Comparison of ENCODE assay signal across 15 cellular contexts in the genomic region with DNA sequence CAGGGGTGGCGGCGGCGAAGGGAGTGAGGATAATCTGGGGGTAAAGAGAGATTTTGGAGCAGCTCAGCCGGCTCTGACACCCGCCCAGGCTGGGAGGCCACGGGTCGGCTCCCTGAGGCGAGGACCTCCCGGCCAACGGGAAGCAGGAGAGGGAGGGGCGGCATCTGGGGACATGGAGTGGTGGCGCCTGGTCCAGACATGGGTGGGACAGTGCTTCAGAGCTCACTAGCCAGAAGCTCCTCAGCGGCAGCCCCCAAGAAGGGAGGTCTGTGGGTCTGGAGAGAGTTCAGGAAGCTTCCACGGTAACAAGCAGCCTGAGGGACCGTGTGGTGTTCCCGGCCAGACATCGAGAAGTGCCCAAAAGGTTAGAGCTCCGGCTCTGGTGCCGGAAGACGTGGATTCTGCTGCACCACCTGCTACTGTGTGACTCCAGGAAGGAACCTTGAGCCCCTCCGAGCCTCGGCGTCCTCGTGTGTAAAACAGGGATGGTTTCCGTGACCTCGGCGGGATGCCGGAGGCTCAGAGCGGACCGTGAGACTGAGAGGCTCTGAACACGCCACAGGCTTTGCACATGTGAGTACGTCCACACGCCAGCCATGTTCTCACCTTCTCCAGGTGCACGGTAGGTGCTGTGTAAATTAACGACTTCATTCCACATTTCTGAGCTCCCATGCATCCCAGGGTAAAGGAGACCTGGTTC. TPM values are rescaled to one million over a fixed set of nuclear protein-coding genes. Genes with fewer than 3 reads are reported as not detected.
A peak's percentile ranks its signal among the peaks of the same experiment; 100 is the strongest.
DNase-seq lines count a peak whose midpoint lies in the region; ATAC-seq, FAIRE-seq and TF ChIP-seq lines count a peak whose summit lies in the region.
"Had no signal": no experiment of that assay in that cellular context is flagged by ENCODE, and none has a peak within 500 bp of the region (broad histone marks: within the 10 kb centered on the region; RNA-seq: fewer than 3 reads in every experiment).

No MANE protein-coding gene starts in this region.

- H2AFZ ChIP-seq in HepG2 (ENCODE audit: low read length), result no peak overlapping the region
- H2AFZ ChIP-seq: GM23338 had no signal

- TF ChIP-seq EP300 in HepG2 (IDR thresholded peaks at IDR 0.05; ENCODE audit: low read depth in 2 of 2, low read length in 2 of 2) (no peak), HepG2 (CRISPR knock-in tag; IDR thresholded peaks at IDR 0.05; ENCODE audit: borderline replicate concordance) (no peak)

- no peak overlapping the region for H3K4me3 ChIP-seq in HepG2 (replicated peaks in 1 of 3; ENCODE audit: insufficient read depth in 1 of 3, low read depth in 2 of 3, low read length in 3 of 3)
- no peak overlapping the region for H3K4me3 ChIP-seq in tibial artery
- H3K4me3 ChIP-seq: GM23338, SK-N-MC had no signal

- no peak for TF ChIP-seq RAD21 in HepG2 (CRISPR knock-in tag; IDR thresholded peaks at IDR 0.05)

- H3K36me3 ChIP-seq in HepG2 (replicated peaks in 1 of 2; ENCODE audit: control insufficient read depth in 1 of 2, insufficient read depth in 2 of 2, low read length in 2 of 2) (peaks cover 3 to 4% of the 10 kb centered on the region in 2 experiments; a peak in 2 of 5 replicates), tibial artery (peaks cover 42 to 82% (median 63%) of the 10 kb centered on the region in 3 donors)

- no TSS peak for BruUV-seq in HepG2 (replicated peaks; lab: Mats Ljungman, UMichigan)

- no peaks in the 10 kb centered on the region for H3K79me2 ChIP-seq in HepG2 (ENCODE audit: insufficient read depth, low read length)

- no peaks in the 10 kb centered on the region for H4K20me1 ChIP-seq in HepG2 (ENCODE audit: insufficient read depth, low read length)

- in situ Hi-C loops in HepG2 (cut with HindIII; ENCODE audit: extremely low pct_ligation_motif_present, low pct_unique_long_range_greater_than_20kb), result no loop called here

- no peaks in the 10 kb centered on the region for H3K4me1 ChIP-seq in HepG2 (ENCODE audit: insufficient read depth, low read length)
- H3K4me1 ChIP-seq in tibial artery, result peaks cover 0 to 12% (median 2%) of the 10 kb centered on the region in 4 donors

- no peak for TF ChIP-seq POLR2A in HepG2 (IDR thresholded peaks at IDR 0.05; ENCODE audit: insufficient read depth in 1 of 2, low read depth in 2 of 2, low read length in 2 of 2)

- intact Hi-C loops in HepG2 (cut with micrococcal nuclease; ENCODE audit: unreplicated experiment) (no loop called here), tibial artery (cut with DNase I; ENCODE audit: low total_unique reads) (no loop called here)

- no peaks in the 10 kb centered on the region for H3K27me3 ChIP-seq in HepG2 (ENCODE audit: control insufficient read depth in 1 of 2, insufficient read depth in 2 of 2, low read length in 2 of 2)
- no peaks in the 10 kb centered on the region for H3K27me3 ChIP-seq in tibial artery

- H3K9ac ChIP-seq in HepG2 (ENCODE audit: insufficient read depth, low read depth, low read length), result no peak overlapping the region

- H3K27ac ChIP-seq in RWPE1 (peak overlapping the region; percentile 18; the same call in 1 of the 2 replicates), cingulate gyrus (ENCODE audit: low read depth, low read length) (peak overlapping the region; percentile 29), HepG2 (ENCODE audit: extremely low read length, insufficient read depth, low read length) (no peak overlapping the region), tibial artery (peak overlapping the region; percentile 33 to 44)
- H3K27ac ChIP-seq: SK-N-MC had no signal

- TF ChIP-seq CTCF in RWPE1 (conservative IDR thresholded peaks at IDR 0.05; ENCODE audit: low read depth), result no peak
- no peak for TF ChIP-seq CTCF in HepG2 (CRISPR knock-in tag; IDR thresholded peaks at IDR 0.05)
- TF ChIP-seq CTCF in tibial artery (IDR thresholded peaks at IDR 0.05), result no peak

- DNase-seq in RWPE1 (ENCODE audit: low spot score) (no peak), HepG2 (ENCODE audit: low spot score) (no peak), tibial artery (no peak), DMS114 treated with DMSO at 0.1 percent for 48 hours (lab: John Stamatoyannopoulos, UW; ENCODE audit: unreplicated experiment) (no peak), NCI-H2029 (lab: John Stamatoyannopoulos, UW) (no peak)
- DNase-seq: COR-L47, KG1, NCI-H1048, NCI-H1436 treated with DMSO at 0.1 percent for 48 hours, NCI-H2081, NCI-H510A had no signal

- CTCF ChIA-PET in RWPE1 (lab: Yijun Ruan, JAX) (interaction anchor here (0.7 kb wide), 1 partner anchor 23 kb away, joined by 4 read pairs; no protein-coding TSS in a partner anchor), HepG2 (lab: Yijun Ruan, JAX; ENCODE audit: low intra/inter-chr PET ratio, low total read pairs) (no interaction called here)

- 90% methylated on average over 20 of the region's 35 CpGs for WGBS in HepG2 (ENCODE audit: low lambda C conversion rate)

- no peaks in the 10 kb centered on the region for H3K9me3 ChIP-seq in HepG2 (ENCODE audit: low read length)
- H3K9me3 ChIP-seq in tibial artery, result no peaks in the 10 kb centered on the region

- ATAC-seq in HepG2, result no peak
- no peak for ATAC-seq in HG02870 (IDR thresholded peaks at IDR 0.05; ENCODE audit: unreplicated experiment)
- ATAC-seq: GM23338 had no signal

- FAIRE-seq in HepG2 (lab: Jason Lieb, UNC), result no peak

- H3K4me2 ChIP-seq in HepG2 (ENCODE audit: low read depth, low read length), result no peak overlapping the region
- H3K4me2 ChIP-seq: GM23338 had no signal

- POLR2A ChIA-PET in RWPE1 (lab: Yijun Ruan, JAX; ENCODE audit: low non-redundant PET), result interaction anchor here (0.8 kb wide), 1 partner anchor 84 kb away, joined by 3 read pairs; no protein-coding TSS in a partner anchor
- POLR2A ChIA-PET in HepG2 (lab: Yijun Ruan, JAX), result no interaction called here

TF ChIP-seq in HepG2, 621 proteins besides CTCF, POLR2A, EP300 and RAD21:
- TF ChIP-seq AGO2 (optimal IDR thresholded peaks at IDR 0.05; ENCODE audit: low read depth, low read length) (peak; percentile 21), GZF1 (CRISPR knock-in tag; IDR thresholded peaks at IDR 0.05) (no peak)

RNA-seq across cellular contexts. Expression of a gene that starts 56.9 kb away (rescaled TPM):
- total RNA-seq in HepG2 (2016; rRNA removed; fragmentation: Illumina TruSeq; extraction: Trizol), result 15.5 and 16.3 TPM in 2 replicates
- total RNA-seq in HepG2 (2016; cell fraction: cytosol; rRNA removed; fragmentation: Illumina TruSeq; extraction: Trizol; ENCODE audit: low read depth), result 4.9 and 5.4 TPM in 2 replicates
- total RNA-seq in HepG2 (2016; cell fraction: insoluble cytoplasmic fraction; rRNA removed; fragmentation: Illumina TruSeq; extraction: Trizol), result 15.6 and 15.9 TPM in 2 replicates
- 11.2 and 11.4 TPM in 2 replicates for total RNA-seq in HepG2 (2016; cell fraction: membrane; rRNA removed; fragmentation: Illumina TruSeq; extraction: Trizol)
- total RNA-seq in HepG2 (2016; cell fraction: nucleus; rRNA removed; fragmentation: Illumina TruSeq; extraction: Trizol), result 10.4 and 11.1 TPM in 2 replicates
- polyA plus RNA-seq in HepG2 (2011; rRNA removed), result 5.9 and 6.2 TPM in 2 replicates
- polyA plus RNA-seq in HepG2 (2011; cell fraction: cytosol; rRNA removed), result 7.1 and 7.6 TPM in 2 replicates
- 6.4 and 7.1 TPM in 2 replicates for polyA plus RNA-seq in HepG2 (2011; cell fraction: nucleus; rRNA removed)
- polyA plus RNA-seq in HepG2 (2012), result 6.3 and 7.0 TPM in 2 replicates
- 4.7 and 4.8 TPM in 2 replicates for polyA plus RNA-seq in HepG2 (2016; cell fraction: cytosol; fragmentation: Illumina TruSeq; extraction: Trizol; ENCODE audit: low read depth)
- polyA plus RNA-seq in HepG2 (2016; cell fraction: insoluble cytoplasmic fraction; fragmentation: Illumina TruSeq; extraction: Trizol; ENCODE audit: low read depth), result 15.5 and 17.0 TPM in 2 replicates
- polyA plus RNA-seq in HepG2 (2016; cell fraction: membrane; fragmentation: Illumina TruSeq; extraction: Trizol; ENCODE audit: low read depth), result 8.7 and 9.5 TPM in 2 replicates
- 13.9 and 14.1 TPM in 2 replicates for polyA plus RNA-seq in HepG2 (2016; cell fraction: nucleus; fragmentation: Illumina TruSeq; extraction: Trizol; ENCODE audit: insufficient read depth, low read depth)
- polyA minus RNA-seq in HepG2 (2011; rRNA and poly(A)+ RNA removed; ENCODE audit: low replicate concordance), result 13.7 and 22.2 TPM in 2 replicates
- polyA minus RNA-seq in HepG2 (2011; cell fraction: cytosol; rRNA and poly(A)+ RNA removed), result 4.3 and 4.9 TPM in 2 replicates
- polyA minus RNA-seq in HepG2 (2011; cell fraction: nucleus; rRNA and poly(A)+ RNA removed), result 19.9 and 20.0 TPM in 2 replicates
